Comparison of ENCODE assay signal across 10 cellular contexts in genomic region chr15:58441376-58442070, GRCh38. TPM values are rescaled to one million over a fixed set of nuclear protein-coding genes. Genes with fewer than 3 reads are reported as not detected.
DNase-seq lines count a peak whose midpoint lies in the region; ATAC-seq, FAIRE-seq and TF ChIP-seq lines count a peak whose summit lies in the region.
"Had no signal": no experiment of that assay in that cellular context is flagged by ENCODE, and none has a peak within 500 bp of the region (broad histone marks: within the 10 kb centered on the region; RNA-seq: fewer than 3 reads in every experiment).

No MANE protein-coding gene starts in this region.

- no peak overlapping the region for H3K4me3 Mint-ChIP-seq in mesothelial cell of epicardium

- H3K4me3 ChIP-seq in choroid plexus epithelial cell (ENCODE audit: low read depth, low read length) = no peak overlapping the region

- peak overlapping the region; percentile 78 for H3K27ac Mint-ChIP-seq in mesothelial cell of epicardium

- no peaks in the 10 kb centered on the region for H3K9me3 Mint-ChIP-seq in mesothelial cell of epicardium

- TF ChIP-seq CTCF in choroid plexus epithelial cell (conservative IDR thresholded peaks at IDR 0.05; ENCODE audit: low read depth, low read length) (no peak), mesothelial cell of epicardium (IDR thresholded peaks at IDR 0.05; ENCODE audit: unreplicated experiment) (no peak)

- H3K27me3 Mint-ChIP-seq in mesothelial cell of epicardium (ENCODE audit: low read depth) = no peaks in the 10 kb centered on the region

- DNase-seq in ACHN (peak; percentile 22), HTR-8/SVneo (ENCODE audit: insufficient read length, low spot score) (peak; percentile 24), choroid plexus epithelial cell (ENCODE audit: low read depth) (peak; percentile 69), mesothelial cell of epicardium (ENCODE audit: low spot score in 2 of 2, unreplicated experiment in 2 of 2) (no peak), islet precursor cell (no peak)
- DNase-seq: DMS153, NCI-H526 had no signal

- peaks cover 42% of the 10 kb centered on the region for H3K4me1 Mint-ChIP-seq in mesothelial cell of epicardium

- no peak for FAIRE-seq in HTR-8/SVneo (lab: Jason Lieb, UNC)

- in situ Hi-C loops in ACHN (cut with HindIII; ENCODE audit: low pct_ligation_motif_present, low pct_unique_long_range_greater_than_20kb, low sequenced_read_pairs) = no loop called here

- no peak for ATAC-seq in GM21390 (IDR thresholded peaks at IDR 0.05; ENCODE audit: unreplicated experiment)
- no peak for ATAC-seq in HG03135 (IDR thresholded peaks at IDR 0.05; ENCODE audit: unreplicated experiment)
- ATAC-seq in GM18867 (IDR thresholded peaks at IDR 0.05; ENCODE audit: unreplicated experiment) = no peak

- H3K36me3 Mint-ChIP-seq in mesothelial cell of epicardium = no peaks in the 10 kb centered on the region

RNA-seq across cellular contexts. Expression of gene LIPC, which starts 9.7 kb away (rescaled TPM):
- not detected in 3 replicates for total RNA-seq in mesothelial cell of epicardium

Comparison
In these comparisons a context has a peak if more than half of its experiments do, and no peak if none do; other contexts are left out.
1. DNase-seq: peak in ACHN (single experiment), HTR-8/SVneo (single experiment) and choroid plexus epithelial cell (single experiment); none in mesothelial cell of epicardium (0 of 2) and islet precursor cell (single experiment).